In genomic region chr1:231612393-231613089, GRCh38 we compare ENCODE assay signal across 8 cellular contexts. TPM values are rescaled to one million over a fixed set of nuclear protein-coding genes. Genes with fewer than 3 reads are reported as not detected.
DNase-seq lines count a peak whose midpoint lies in the region; ATAC-seq and TF ChIP-seq lines count a peak whose summit lies in the region.

No MANE protein-coding gene starts in this region.

- no peak overlapping the region for H3K4me3 ChIP-seq in GM12864 (ENCODE audit: low read depth, low read length)
- no peak overlapping the region for H3K4me3 ChIP-seq in prostate gland
- no peak overlapping the region for H3K4me3 ChIP-seq in smooth muscle cell

- peak; percentile 96 for ATAC-seq in GM21576 (IDR thresholded peaks at IDR 0.05; ENCODE audit: unreplicated experiment)

- H3K27me3 Mint-ChIP-seq in stimulated activated naive CD8-positive, alpha-beta T cell treated with anti-CD3 and anti-CD28 coated beads, Interleukin-15, Interleukin-2, amounts not matched to agents 100 ng/mL and 50 ng/mL, for 24 hours = no peaks in the 10 kb centered on the region

- no peaks in the 10 kb centered on the region for H4K20me1 ChIP-seq in smooth muscle cell (ENCODE audit: low read depth)

- 83% methylated on average over 10 of the region's 10 CpGs for WGBS in prostate gland
- 93% methylated on average over 10 of the region's 10 CpGs for WGBS in smooth muscle cell (ENCODE audit: low lambda C conversion rate)

- H3K9me3 ChIP-seq in KOPT-K1 (ENCODE audit: insufficient read depth, low read length, poor library complexity, severe bottlenecking) = peaks cover 9% of the 10 kb centered on the region
- no peaks in the 10 kb centered on the region for H3K9me3 ChIP-seq in prostate gland
- H3K9me3 ChIP-seq in smooth muscle cell (replicated peaks; ENCODE audit: low read depth) = no peaks in the 10 kb centered on the region

- TF ChIP-seq POLR2A in prostate gland (IDR thresholded peaks at IDR 0.05) = no peak

- H3K4me3 Mint-ChIP-seq in stimulated activated naive CD8-positive, alpha-beta T cell treated with anti-CD3 and anti-CD28 coated beads, Interleukin-15, Interleukin-2, amounts not matched to agents 100 ng/mL and 50 ng/mL, for 24 hours = peak overlapping the region; percentile 62

- peaks cover 55% of the 10 kb centered on the region for H3K4me1 Mint-ChIP-seq in stimulated activated naive CD8-positive, alpha-beta T cell treated with anti-CD3 and anti-CD28 coated beads, Interleukin-15, Interleukin-2, amounts not matched to agents 100 ng/mL and 50 ng/mL, for 24 hours (ENCODE audit: low read depth)

- H3K36me3 Mint-ChIP-seq in stimulated activated naive CD8-positive, alpha-beta T cell treated with anti-CD3 and anti-CD28 coated beads, Interleukin-15, Interleukin-2, amounts not matched to agents 100 ng/mL and 50 ng/mL, for 24 hours (ENCODE audit: low read depth) = peaks cover 14% of the 10 kb centered on the region

- no peaks in the 10 kb centered on the region for H3F3A ChIP-seq in smooth muscle cell (ENCODE audit: low read depth)

- no peak overlapping the region for H2AFZ ChIP-seq in smooth muscle cell (ENCODE audit: low read depth)

- no peaks in the 10 kb centered on the region for H3K79me2 ChIP-seq in smooth muscle cell (ENCODE audit: low read depth)

- peaks cover 13% of the 10 kb centered on the region for H3K9me3 Mint-ChIP-seq in stimulated activated naive CD8-positive, alpha-beta T cell treated with anti-CD3 and anti-CD28 coated beads, Interleukin-15, Interleukin-2, amounts not matched to agents 100 ng/mL and 50 ng/mL, for 24 hours

- peak overlapping the region; percentile 43 for H3K27ac Mint-ChIP-seq in stimulated activated naive CD8-positive, alpha-beta T cell treated with anti-CD3 and anti-CD28 coated beads, Interleukin-15, Interleukin-2, amounts not matched to agents 100 ng/mL and 50 ng/mL, for 24 hours

- intact Hi-C loops in prostate gland (cut with DNase I) = no loop called here

- no peak overlapping the region for H3K9ac ChIP-seq in smooth muscle cell (ENCODE audit: low read depth)

- H3K4me2 ChIP-seq in smooth muscle cell = no peak overlapping the region

- TF ChIP-seq CTCF in GM12864 (IDR thresholded peaks at IDR 0.05; ENCODE audit: low read depth, low read length, missing control alignments) (no peak), prostate gland (IDR thresholded peaks at IDR 0.05) (no peak), smooth muscle cell (IDR thresholded peaks at IDR 0.05; ENCODE audit: borderline replicate concordance, insufficient read depth, poor library complexity, severe bottlenecking) (no peak)

- H3K27me3 ChIP-seq in prostate gland (replicated peaks; ENCODE audit: insufficient read depth) = no peaks in the 10 kb centered on the region
- peaks cover 10% of the 10 kb centered on the region for H3K27me3 ChIP-seq in smooth muscle cell (ENCODE audit: low read depth)

- no peaks in the 10 kb centered on the region for H3K4me1 ChIP-seq in prostate gland (replicated peaks)
- no peaks in the 10 kb centered on the region for H3K4me1 ChIP-seq in smooth muscle cell (ENCODE audit: low read depth)

- peak overlapping the region; percentile 79 for H3K27ac ChIP-seq in KOPT-K1 (ENCODE audit: low read depth, low read length, poor library complexity, severe bottlenecking)
- no peak overlapping the region for H3K27ac ChIP-seq in prostate gland
- no peak overlapping the region for H3K27ac ChIP-seq in smooth muscle cell (ENCODE audit: low read depth)

- DNase-seq in GM12864 (ENCODE audit: low read depth) = peak; percentile 55
- DNase-seq in activated T-helper 1 cell treated with Interleukin-2 at 50 U/mL for 16 hours (ENCODE audit: low read depth) = peak; percentile 17
- no peak for DNase-seq in prostate gland (ENCODE audit: low spot score)
- DNase-seq in smooth muscle cell (lab: John Stamatoyannopoulos, UW; ENCODE audit: unreplicated experiment) = no peak
- DNase-seq in iPS-NIHi11 (ENCODE audit: low spot score) = no peak

- H3K36me3 ChIP-seq in KOPT-K1 (ENCODE audit: insufficient read depth, low read length) (no peaks in the 10 kb centered on the region), prostate gland (no peaks in the 10 kb centered on the region), smooth muscle cell (ENCODE audit: low read depth) (no peaks in the 10 kb centered on the region)

RNA-seq across cellular contexts. Expression of gene DISC1, which starts 14.0 kb away (rescaled TPM):
- 1 to 10 TPM; 6.7 to 9.3 TPM for total RNA-seq in prostate gland
- total RNA-seq in smooth muscle cell = 2.8 and 4.3 TPM in 2 replicates
- 0.86 and 0.89 TPM in 2 replicates for polyA plus RNA-seq in smooth muscle cell

Comparison
In these comparisons a context has a peak if more than half of its experiments do, and no peak if none do; other contexts are left out.
1. DNase-seq: peak in GM12864 (single experiment) and activated T-helper 1 cell treated with Interleukin-2 at 50 U/mL for 16 hours (single experiment); none in prostate gland (single experiment), smooth muscle cell (single experiment) and iPS-NIHi11 (single experiment).